In the genomic region with DNA sequence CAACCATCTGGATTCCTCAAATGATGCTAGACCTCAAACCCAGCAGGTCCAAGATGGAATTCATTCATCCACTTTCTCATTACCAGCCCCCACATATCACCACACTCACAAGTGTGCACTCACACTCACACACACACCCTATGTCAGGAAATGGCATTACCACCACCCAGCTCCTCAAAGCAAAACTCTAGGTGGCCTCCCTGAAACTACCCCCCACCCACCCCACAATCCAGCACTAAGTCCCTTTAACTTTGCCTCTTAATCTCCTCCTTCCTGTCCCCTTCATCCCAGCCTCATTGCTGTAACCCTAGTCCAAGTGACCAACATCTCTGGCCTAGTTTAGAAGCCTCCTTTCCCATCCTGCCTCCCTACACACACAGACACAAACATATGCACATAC, we compare ENCODE assay signal across 24 cellular contexts.
DNase-seq lines count a peak whose midpoint lies in the region; ATAC-seq, FAIRE-seq and TF ChIP-seq lines count a peak whose summit lies in the region.
"Had no signal": no experiment of that assay in that cellular context is flagged by ENCODE, and none has a peak within 500 bp of the region (broad histone marks: within the 10 kb centered on the region; RNA-seq: fewer than 3 reads in every experiment).

No MANE protein-coding gene starts in this region.

- H3K9me3 ChIP-seq in MM.1S (replicated peaks; ENCODE audit: insufficient read depth, low read length), result no peaks in the 10 kb centered on the region
- H3K9me3 ChIP-seq: body of pancreas, transverse colon had no signal

- H3K36me3 ChIP-seq in MM.1S (replicated peaks; ENCODE audit: insufficient read depth, low read length), result no peaks in the 10 kb centered on the region
- H3K36me3 ChIP-seq: transverse colon had no signal

- H3K36me3 Mint-ChIP-seq in activated T-cell treated with anti-CD3 and anti-CD28 coated beads, Interleukin-2, amount 50 U/mL, for 4 hours (ENCODE audit: insufficient read depth), result no peaks in the 10 kb centered on the region
- no peaks in the 10 kb centered on the region for H3K36me3 Mint-ChIP-seq in activated naive CD8-positive, alpha-beta T cell treated with anti-CD3 and anti-CD28 coated beads, Interleukin-2, amount 50 U/mL, for 24 hours (ENCODE audit: low read depth)
- peaks cover 6% of the 10 kb centered on the region for H3K36me3 Mint-ChIP-seq in stimulated activated effector memory CD8-positive, alpha-beta T cell treated with anti-CD3 and anti-CD28 coated beads, Interleukin-12 subunit alpha, Interleukin-12 subunit beta, amount 100 ng/mL, for 72 hours

- no peak overlapping the region for H3K9ac ChIP-seq in MM.1S (ENCODE audit: low read length)
- H3K9ac ChIP-seq: KMS-11 had no signal

- DNase-seq in activated T-cell treated with anti-CD3 and anti-CD28 coated beads, Interleukin-2, amount 50 U/mL, for 4 hours, result no peak
- DNase-seq in activated T-cell treated with anti-CD3 and anti-CD28 coated beads, Interleukin-2, amount 50 U/mL, for 48 hours, result no peak
- DNase-seq in MM.1S, result no peak
- DNase-seq in activated naive CD8-positive, alpha-beta T cell treated with anti-CD3 and anti-CD28 coated beads, Interleukin-2, amount 50 U/mL, for 24 hours, result no peak
- DNase-seq in stimulated activated effector memory CD8-positive, alpha-beta T cell treated with anti-CD3 and anti-CD28 coated beads, Interleukin-12 subunit alpha, Interleukin-12 subunit beta, amount 100 ng/mL, for 72 hours (ENCODE audit: low spot score in 2 of 2), result no peak
- no peak for DNase-seq in urothelium cell line (ENCODE audit: low spot score)
- no peak for DNase-seq in NCI-H2081 treated with DMSO at 0.1 percent for 48 hours (lab: John Stamatoyannopoulos, UW)
- DNase-seq: activated CD8-positive, alpha-beta memory T cell treated with anti-CD3 and anti-CD28 coated beads, Interleukin-2, amount 50 U/mL, for 4 hours; body of pancreas; DMS 273 treated with DMSO at 0.1 percent for 48 hours; effector CD8-positive, alpha-beta T cell; foreskin melanocyte; H9; mesendoderm; MV-4-11; NCI-H187; retina; stimulated activated CD4-positive, alpha-beta T cell treated with anti-CD3 and anti-CD28 coated beads, Interleukin-4, amount 100 ng/mL, for 24 hours; transverse colon had no signal

- H3K4me1 ChIP-seq in MM.1S (ENCODE audit: low read length), result peaks cover 40% of the 10 kb centered on the region
- H3K4me1 ChIP-seq: body of pancreas had no signal

- H2AFZ ChIP-seq in MM.1S (ENCODE audit: low read length), result 0 out of 2 replicates have a peak overlapping the region, but pooled peaks have one; percentile 7

- H3K4me2 ChIP-seq in MM.1S (ENCODE audit: low read depth, low read length), result 0 out of 2 replicates have a peak overlapping the region, but pooled peaks have one; percentile 78

- no peaks in the 10 kb centered on the region for H3K9me2 ChIP-seq in MM.1S (replicated peaks; ENCODE audit: insufficient read depth, low read length)

- no peaks in the 10 kb centered on the region for H4K20me1 ChIP-seq in MM.1S (ENCODE audit: insufficient read depth, low read length)

- H3F3A ChIP-seq in MM.1S (ENCODE audit: insufficient read depth, low read length), result peaks cover 20% of the 10 kb centered on the region

- 0 out of 2 replicates have a peak, but pooled peaks cover 4% of the 10 kb centered on the region for H3K79me2 ChIP-seq in MM.1S (ENCODE audit: low read length)

- ATAC-seq in activated T-cell treated with anti-CD3 and anti-CD28 coated beads, Interleukin-2, amount 50 U/mL, for 4 hours, result no peak
- ATAC-seq in activated naive CD8-positive, alpha-beta T cell treated with anti-CD3 and anti-CD28 coated beads, Interleukin-2, amount 50 U/mL, for 24 hours, result no peak
- no peak for ATAC-seq in stimulated activated effector memory CD8-positive, alpha-beta T cell treated with anti-CD3 and anti-CD28 coated beads, Interleukin-12 subunit alpha, Interleukin-12 subunit beta, amount 100 ng/mL, for 72 hours
- no peak for ATAC-seq in HG03135 (IDR thresholded peaks at IDR 0.05; ENCODE audit: unreplicated experiment)
- ATAC-seq: activated CD4-positive, CD25-positive, alpha-beta regulatory T cell treated with anti-CD3 and anti-CD28 coated beads, Interleukin-2, amount 50 U/mL, for 24 hours; body of pancreas; esophagus mucosa; Right ventricle myocardium inferior had no signal

- peaks cover 57% of the 10 kb centered on the region for H3K4me1 Mint-ChIP-seq in activated T-cell treated with anti-CD3 and anti-CD28 coated beads, Interleukin-2, amount 50 U/mL, for 4 hours (ENCODE audit: low read depth)
- peaks cover 65% of the 10 kb centered on the region for H3K4me1 Mint-ChIP-seq in activated naive CD8-positive, alpha-beta T cell treated with anti-CD3 and anti-CD28 coated beads, Interleukin-2, amount 50 U/mL, for 24 hours
- peaks cover 67% of the 10 kb centered on the region for H3K4me1 Mint-ChIP-seq in stimulated activated effector memory CD8-positive, alpha-beta T cell treated with anti-CD3 and anti-CD28 coated beads, Interleukin-12 subunit alpha, Interleukin-12 subunit beta, amount 100 ng/mL, for 72 hours

- no peak overlapping the region for H3K4me3 ChIP-seq in MM.1S (ENCODE audit: low read length)
- H3K4me3 ChIP-seq: body of pancreas, transverse colon had no signal

- H3K4me3 Mint-ChIP-seq in activated T-cell treated with anti-CD3 and anti-CD28 coated beads, Interleukin-2, amount 50 U/mL, for 4 hours, result peak overlapping the region; percentile 1
- peak overlapping the region; percentile 66 for H3K4me3 Mint-ChIP-seq in activated naive CD8-positive, alpha-beta T cell treated with anti-CD3 and anti-CD28 coated beads, Interleukin-2, amount 50 U/mL, for 24 hours
- peak overlapping the region; percentile 62 for H3K4me3 Mint-ChIP-seq in stimulated activated effector memory CD8-positive, alpha-beta T cell treated with anti-CD3 and anti-CD28 coated beads, Interleukin-12 subunit alpha, Interleukin-12 subunit beta, amount 100 ng/mL, for 72 hours
- H3K4me3 Mint-ChIP-seq: H9 had no signal

- FAIRE-seq in urothelium cell line (lab: Jason Lieb, UNC), result no peak

- H3K9me3 Mint-ChIP-seq in activated T-cell treated with anti-CD3 and anti-CD28 coated beads, Interleukin-2, amount 50 U/mL, for 4 hours, result no peaks in the 10 kb centered on the region
- H3K9me3 Mint-ChIP-seq in activated naive CD8-positive, alpha-beta T cell treated with anti-CD3 and anti-CD28 coated beads, Interleukin-2, amount 50 U/mL, for 24 hours, result no peaks in the 10 kb centered on the region
- peaks cover 2% of the 10 kb centered on the region for H3K9me3 Mint-ChIP-seq in stimulated activated effector memory CD8-positive, alpha-beta T cell treated with anti-CD3 and anti-CD28 coated beads, Interleukin-12 subunit alpha, Interleukin-12 subunit beta, amount 100 ng/mL, for 72 hours
- H3K9me3 Mint-ChIP-seq: H9 had no signal

- H3K27me3 Mint-ChIP-seq in activated T-cell treated with anti-CD3 and anti-CD28 coated beads, Interleukin-2, amount 50 U/mL, for 4 hours (ENCODE audit: low read depth), result no peaks in the 10 kb centered on the region
- H3K27me3 Mint-ChIP-seq in activated naive CD8-positive, alpha-beta T cell treated with anti-CD3 and anti-CD28 coated beads, Interleukin-2, amount 50 U/mL, for 24 hours, result no peaks in the 10 kb centered on the region

- no peak for TF ChIP-seq CTCF in MM.1S (IDR thresholded peaks at IDR 0.05; ENCODE audit: low read length)

- H3K27ac Mint-ChIP-seq in activated naive CD8-positive, alpha-beta T cell treated with anti-CD3 and anti-CD28 coated beads, Interleukin-2, amount 50 U/mL, for 24 hours, result peak overlapping the region; percentile 89
- H3K27ac Mint-ChIP-seq in stimulated activated effector memory CD8-positive, alpha-beta T cell treated with anti-CD3 and anti-CD28 coated beads, Interleukin-12 subunit alpha, Interleukin-12 subunit beta, amount 100 ng/mL, for 72 hours, result peak overlapping the region; percentile 89
- H3K27ac Mint-ChIP-seq: H9 had no signal

- H3K27me3 ChIP-seq in MM.1S (replicated peaks; ENCODE audit: insufficient read depth, low read length), result no peaks in the 10 kb centered on the region
- H3K27me3 ChIP-seq: body of pancreas, transverse colon had no signal

- H3K27ac ChIP-seq in MM.1S (ENCODE audit: low read length), result no peak overlapping the region
- H3K27ac ChIP-seq: body of pancreas, transverse colon had no signal

Comparison
In these comparisons a context has a peak if more than half of its experiments do, and no peak if none do; other contexts are left out.
1. H3K4me3 Mint-ChIP-seq: peak in every context shown above with its lines; median percentile 66 in activated naive CD8-positive, alpha-beta T cell treated with anti-CD3 and anti-CD28 coated beads, Interleukin-2, amount 50 U/mL, for 24 hours; 62 in stimulated activated effector memory CD8-positive, alpha-beta T cell treated with anti-CD3 and anti-CD28 coated beads, Interleukin-12 subunit alpha, Interleukin-12 subunit beta, amount 100 ng/mL, for 72 hours; 1 in activated T-cell treated with anti-CD3 and anti-CD28 coated beads, Interleukin-2, amount 50 U/mL, for 4 hours.